ENCODE assay signal across 9 cellular contexts in the genomic region with DNA sequence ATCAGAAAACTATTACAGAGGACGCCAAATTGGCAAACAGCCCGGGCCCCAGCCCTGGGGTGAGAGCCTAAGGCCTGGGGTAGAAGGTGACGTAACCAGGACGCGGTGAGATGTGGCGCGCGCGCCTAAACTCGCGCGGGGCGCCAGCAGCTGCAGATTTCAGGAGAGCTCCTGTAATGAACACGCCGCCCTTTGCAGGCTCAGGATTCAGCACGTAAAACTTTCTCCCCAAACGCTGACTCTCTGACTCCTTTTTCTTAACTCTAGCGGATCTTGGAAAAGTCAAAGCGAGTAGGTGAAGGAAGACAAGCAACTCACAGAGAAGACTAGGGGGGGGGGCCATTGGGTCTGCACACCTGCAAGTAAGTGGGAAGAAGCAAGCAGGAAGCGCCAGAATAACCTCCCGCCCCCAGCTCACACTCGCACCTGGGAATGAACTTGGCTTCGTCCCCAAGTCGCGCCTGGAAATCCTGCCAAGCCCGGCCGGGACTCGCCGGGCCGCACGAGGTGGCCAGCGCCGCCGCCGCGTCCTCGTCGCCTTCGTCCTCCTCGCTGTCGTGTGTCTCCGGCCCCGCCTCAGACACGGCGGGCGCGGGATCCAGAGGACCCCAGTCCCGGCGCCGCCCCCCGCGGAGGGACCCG. TPM values are rescaled to one million over a fixed set of nuclear protein-coding genes. Genes with fewer than 3 reads are reported as not detected.
DNase-seq lines count a peak whose midpoint lies in the region; ATAC-seq and TF ChIP-seq lines count a peak whose summit lies in the region.
"Had no signal": no experiment of that assay in that cellular context is flagged by ENCODE, and none has a peak within 500 bp of the region (broad histone marks: within the 10 kb centered on the region; RNA-seq: fewer than 3 reads in every experiment).

No MANE protein-coding gene starts in this region.

- 1 to 2% methylated on average over 20 to 28 of the region's 53 CpGs for WGBS in tibial nerve, 2 donors

- peaks cover 0 to 21% (median 0%) of the 10 kb centered on the region in 4 donors for H3K4me1 ChIP-seq in tibial nerve

- ATAC-seq in GM18870 (IDR thresholded peaks at IDR 0.05; ENCODE audit: unreplicated experiment) (no peak), HG03097 (IDR thresholded peaks at IDR 0.05; ENCODE audit: low FRiP score, unreplicated experiment) (no peak), GM18517 (IDR thresholded peaks at IDR 0.05; ENCODE audit: unreplicated experiment) (no peak)

- DNase-seq in NCI-H2081 (lab: John Stamatoyannopoulos, UW) (peak; percentile 70 to 82), NCI-H2081 treated with DMSO at 0.1 percent for 48 hours (lab: John Stamatoyannopoulos, UW) (no peak), islet precursor cell (peak; percentile 61), tibial nerve (ENCODE audit: low spot score in 2 of 2) (no peak)
- DNase-seq: CD4-positive, CD25-positive, alpha-beta regulatory T cell had no signal

- peak overlapping the region; percentile 98 for H3K27ac ChIP-seq in VCaP
- peak overlapping the region in 1 of 4 donors; percentile 49 for H3K27ac ChIP-seq in tibial nerve

- no peaks in the 10 kb centered on the region for H3K36me3 ChIP-seq in tibial nerve

- TF ChIP-seq CTCF in VCaP (conservative IDR thresholded peaks at IDR 0.05): no peak
- no peak for TF ChIP-seq CTCF in tibial nerve (IDR thresholded peaks at IDR 0.05)

- no peak for TF ChIP-seq POLR2A in tibial nerve (IDR thresholded peaks at IDR 0.05)

- peaks cover 0 to 51% of the 10 kb centered on the region in 2 donors for H3K27me3 ChIP-seq in tibial nerve

- peaks cover 0 to 2% (median 0%) of the 10 kb centered on the region in 4 donors for H3K9me3 ChIP-seq in tibial nerve

- H3K4me3 ChIP-seq in tibial nerve: peak overlapping the region; percentile 6 to 49 (median 45)

- no peak for TF ChIP-seq EP300 in tibial nerve (IDR thresholded peaks at IDR 0.05)

RNA-seq across cellular contexts. Expression of gene RASEF, which starts 0.8 kb away (rescaled TPM):
- total RNA-seq in tibial nerve: 1 to 10 TPM in 2 of 4 donors, under 1 TPM in 2; 0.21 to 3.6 (median 1.4) TPM
- total RNA-seq: CD4-positive, CD25-positive, alpha-beta regulatory T cell had no signal

Comparison
In these comparisons a context has a peak if more than half of its experiments do, and no peak if none do; other contexts are left out.
1. DNase-seq: peak in NCI-H2081 (2 of 2) and islet precursor cell (single experiment); none in NCI-H2081 treated with DMSO at 0.1 percent for 48 hours (single experiment) and tibial nerve (0 of 2).